In genomic region chr2:85001595-85001994, GRCh38 we compare ENCODE assay signal across 14 cellular contexts. TPM values are rescaled to one million over a fixed set of nuclear protein-coding genes. Genes with fewer than 3 reads are reported as not detected.
DNase-seq lines count a peak whose midpoint lies in the region; ATAC-seq and TF ChIP-seq lines count a peak whose summit lies in the region.
"Had no signal": no experiment of that assay in that cellular context is flagged by ENCODE, and none has a peak within 500 bp of the region (broad histone marks: within the 10 kb centered on the region; RNA-seq: fewer than 3 reads in every experiment).

No MANE protein-coding gene starts in this region.

- H3K9me3 Mint-ChIP-seq in activated T-cell treated with anti-CD3 and anti-CD28 coated beads, Interleukin-2, amount 50 U/mL, for 72 hours = no peaks in the 10 kb centered on the region
- H3K9me3 Mint-ChIP-seq in CD8-positive, alpha-beta memory T cell = no peaks in the 10 kb centered on the region
- peaks cover 2% of the 10 kb centered on the region for H3K9me3 Mint-ChIP-seq in activated T-helper 2 cell treated with anti-CD3 and anti-CD28 coated beads, Interferon-gamma antibody, Interleukin-2, Interleukin-4, amounts not matched to agents 10 μg/mL and 5 μg/mL and 100 μg/mL, durations not matched to agents 14 hours and 24 hours and 36 hours
- H3K9me3 Mint-ChIP-seq in mesothelial cell of epicardium (no peaks in the 10 kb centered on the region), CD14-positive monocyte (no peaks in the 10 kb centered on the region)

- CTCF ChIA-PET in CD8-positive, alpha-beta memory T cell (lab: Charles Lee) = interaction anchor here (1.2 to 1.3 kb wide), 2 partner anchors 37 to 75 kb away, joined by 3 read pairs; no protein-coding TSS in a partner anchor

- H3K27ac Mint-ChIP-seq in activated T-cell treated with anti-CD3 and anti-CD28 coated beads, Interleukin-2, amount 50 U/mL, for 72 hours = peak overlapping the region; percentile 83
- H3K27ac Mint-ChIP-seq in CD8-positive, alpha-beta memory T cell = peak overlapping the region; percentile 7 to 72 (median 50)
- peak overlapping the region; percentile 58 for H3K27ac Mint-ChIP-seq in activated T-helper 2 cell treated with anti-CD3 and anti-CD28 coated beads, Interferon-gamma antibody, Interleukin-2, Interleukin-4, amounts not matched to agents 10 μg/mL and 5 μg/mL and 100 μg/mL, durations not matched to agents 14 hours and 24 hours and 36 hours
- H3K27ac Mint-ChIP-seq in mesothelial cell of epicardium = peak overlapping the region; percentile 9
- no peak overlapping the region for H3K27ac Mint-ChIP-seq in CD14-positive monocyte

- peaks cover 82% of the 10 kb centered on the region for H3K4me1 Mint-ChIP-seq in activated T-cell treated with anti-CD3 and anti-CD28 coated beads, Interleukin-2, amount 50 U/mL, for 72 hours (ENCODE audit: low read depth)
- peaks cover 48 to 74% (median 73%) of the 10 kb centered on the region in 3 donors for H3K4me1 Mint-ChIP-seq in CD8-positive, alpha-beta memory T cell
- peaks cover 39% of the 10 kb centered on the region for H3K4me1 Mint-ChIP-seq in activated T-helper 2 cell treated with anti-CD3 and anti-CD28 coated beads, Interferon-gamma antibody, Interleukin-2, Interleukin-4, amounts not matched to agents 10 μg/mL and 5 μg/mL and 100 μg/mL, durations not matched to agents 14 hours and 24 hours and 36 hours (ENCODE audit: low read depth)
- peaks cover 2% of the 10 kb centered on the region for H3K4me1 Mint-ChIP-seq in mesothelial cell of epicardium
- peaks cover 15% of the 10 kb centered on the region for H3K4me1 Mint-ChIP-seq in CD14-positive monocyte

- intact Hi-C loops in activated T-helper 2 cell treated with anti-CD3 and anti-CD28 coated beads, Interferon-gamma antibody, Interleukin-2, Interleukin-4, amounts not matched to agents 10 μg/mL and 5 μg/mL and 100 μg/mL, durations not matched to agents 14 hours and 24 hours and 36 hours (cut with micrococcal nuclease) = no loop called here
- intact Hi-C loops in CD14-positive monocyte (cut with micrococcal nuclease) = no loop called here

- peak overlapping the region; percentile 29 to 63 for H3K4me3 Mint-ChIP-seq in activated T-cell treated with anti-CD3 and anti-CD28 coated beads, Interleukin-2, amount 50 U/mL, for 72 hours
- no peak overlapping the region for H3K4me3 Mint-ChIP-seq in CD8-positive, alpha-beta memory T cell
- H3K4me3 Mint-ChIP-seq in activated T-helper 2 cell treated with anti-CD3 and anti-CD28 coated beads, Interferon-gamma antibody, Interleukin-2, Interleukin-4, amounts not matched to agents 10 μg/mL and 5 μg/mL and 100 μg/mL, durations not matched to agents 14 hours and 24 hours and 36 hours (ENCODE audit: low read depth) = no peak overlapping the region
- H3K4me3 Mint-ChIP-seq in mesothelial cell of epicardium (no peak overlapping the region), CD14-positive monocyte (no peak overlapping the region)

- peaks cover 23% of the 10 kb centered on the region for H3K4me1 ChIP-seq in CD8-positive, alpha-beta memory T cell (ENCODE audit: insufficient read depth, low read length)

- ATAC-seq in activated T-cell treated with anti-CD3 and anti-CD28 coated beads, Interleukin-2, amount 50 U/mL, for 72 hours (replicated peaks in 1 of 2) = no peak
- ATAC-seq in HG03521 (IDR thresholded peaks at IDR 0.05; ENCODE audit: unreplicated experiment) = no peak
- ATAC-seq: gastroesophageal sphincter, HCT116 had no signal

- no peaks in the 10 kb centered on the region for H3K36me3 ChIP-seq in CD8-positive, alpha-beta memory T cell (ENCODE audit: insufficient read depth, low read length)
- H3K36me3 ChIP-seq: gastroesophageal sphincter had no signal

- no peak for TF ChIP-seq CTCF in mesothelial cell of epicardium (IDR thresholded peaks at IDR 0.05; ENCODE audit: unreplicated experiment)
- TF ChIP-seq CTCF in CD14-positive monocyte (IDR thresholded peaks at IDR 0.05) = no peak

- no peak overlapping the region for H3K4me3 ChIP-seq in CD8-positive, alpha-beta memory T cell (ENCODE audit: low read length)
- H3K4me3 ChIP-seq: gastroesophageal sphincter had no signal

- no peak for DNase-seq in activated T-cell treated with anti-CD3 and anti-CD28 coated beads, Interleukin-2, amount 50 U/mL, for 72 hours
- DNase-seq in activated T-cell treated with anti-CD3 and anti-CD28 coated beads, Interleukin-2, amount 50 U/mL, for 1 hour = no peak
- DNase-seq in CD8-positive, alpha-beta memory T cell = no peak
- no peak for DNase-seq in activated T-helper 2 cell treated with anti-CD3 and anti-CD28 coated beads, Interferon-gamma antibody, Interleukin-2, Interleukin-4, amounts not matched to agents 10 μg/mL and 5 μg/mL and 100 μg/mL, durations not matched to agents 14 hours and 24 hours and 36 hours (ENCODE audit: low spot score)
- DNase-seq in mesothelial cell of epicardium (ENCODE audit: low spot score in 2 of 2, unreplicated experiment in 2 of 2) (no peak), CD14-positive monocyte (ENCODE audit: low spot score) (no peak), amygdala (lab: John Stamatoyannopoulos, UW) (no peak)
- DNase-seq: NCI-H1436; NCI-H2227 treated with DMSO at 0.1 percent for 48 hours; NK-92 treated with Interleukin-12 subunit alpha and Interleukin-12 subunit beta, amount 100 ng/mL, for 24 hours; stimulated activated CD4-positive, alpha-beta T cell treated with anti-CD3 and anti-CD28 coated beads, Interleukin-2, amount 100 ng/mL, for 48 hours had no signal

- peaks cover 1 to 7% of the 10 kb centered on the region in 2 donors for H3K36me3 Mint-ChIP-seq in activated T-cell treated with anti-CD3 and anti-CD28 coated beads, Interleukin-2, amount 50 U/mL, for 72 hours (ENCODE audit: insufficient read depth in 2 of 2)
- H3K36me3 Mint-ChIP-seq in CD8-positive, alpha-beta memory T cell = peaks cover 0 to 18% (median 1%) of the 10 kb centered on the region in 3 donors
- peaks cover 23% of the 10 kb centered on the region for H3K36me3 Mint-ChIP-seq in activated T-helper 2 cell treated with anti-CD3 and anti-CD28 coated beads, Interferon-gamma antibody, Interleukin-2, Interleukin-4, amounts not matched to agents 10 μg/mL and 5 μg/mL and 100 μg/mL, durations not matched to agents 14 hours and 24 hours and 36 hours (ENCODE audit: low read depth)
- peaks cover 10% of the 10 kb centered on the region for H3K36me3 Mint-ChIP-seq in mesothelial cell of epicardium
- peaks cover 0 to 2% of the 10 kb centered on the region in 2 donors for H3K36me3 Mint-ChIP-seq in CD14-positive monocyte

- no peaks in the 10 kb centered on the region for H3K27me3 Mint-ChIP-seq in activated T-cell treated with anti-CD3 and anti-CD28 coated beads, Interleukin-2, amount 50 U/mL, for 72 hours (ENCODE audit: low read depth)
- H3K27me3 Mint-ChIP-seq in CD8-positive, alpha-beta memory T cell = no peaks in the 10 kb centered on the region
- H3K27me3 Mint-ChIP-seq in activated T-helper 2 cell treated with anti-CD3 and anti-CD28 coated beads, Interferon-gamma antibody, Interleukin-2, Interleukin-4, amounts not matched to agents 10 μg/mL and 5 μg/mL and 100 μg/mL, durations not matched to agents 14 hours and 24 hours and 36 hours (ENCODE audit: low read depth) = no peaks in the 10 kb centered on the region
- no peaks in the 10 kb centered on the region for H3K27me3 Mint-ChIP-seq in mesothelial cell of epicardium (ENCODE audit: low read depth)
- H3K27me3 Mint-ChIP-seq in CD14-positive monocyte (ENCODE audit: low read depth in 3 of 3) = no peaks in the 10 kb centered on the region

- no peak overlapping the region for H3K27ac ChIP-seq in CD8-positive, alpha-beta memory T cell (ENCODE audit: low read depth, low read length)
- H3K27ac ChIP-seq: gastroesophageal sphincter had no signal

- no peaks in the 10 kb centered on the region for H3K27me3 ChIP-seq in CD8-positive, alpha-beta memory T cell (ENCODE audit: insufficient read depth, low read length, poor library complexity, severe bottlenecking)
- H3K27me3 ChIP-seq: gastroesophageal sphincter had no signal

- POLR2A ChIA-PET in CD8-positive, alpha-beta memory T cell (lab: Charles Lee) = no interaction called here

- H3K9me3 ChIP-seq in CD8-positive, alpha-beta memory T cell (ENCODE audit: low read length) = no peaks in the 10 kb centered on the region
- H3K9me3 ChIP-seq: gastroesophageal sphincter had no signal

RNA-seq across cellular contexts. Expression of gene KCMF1, which starts 30.6 kb away (rescaled TPM):
- total RNA-seq in activated T-cell treated with anti-CD3 and anti-CD28 coated beads, Interleukin-2, amount 50 U/mL, for 72 hours = 100 to 1,000 TPM; 115 to 139 TPM
- 100 to 1,000 TPM in 1 of 2 experiments, 10 to 100 TPM in 1; 98.1 to 105 TPM for total RNA-seq in CD8-positive, alpha-beta memory T cell
- polyA plus RNA-seq in CD8-positive, alpha-beta memory T cell = 30.7 TPM
- total RNA-seq in activated T-helper 2 cell treated with anti-CD3 and anti-CD28 coated beads, Interferon-gamma antibody, Interleukin-2, Interleukin-4, amounts not matched to agents 10 μg/mL and 5 μg/mL and 100 μg/mL, durations not matched to agents 14 hours and 24 hours and 36 hours = 82.6 and 86.3 TPM in 2 replicates
- 62.2 to 63.9 TPM (median 63.5 TPM) in 3 replicates for total RNA-seq in mesothelial cell of epicardium
- polyA plus RNA-seq in CD14-positive monocyte = 10 to 100 TPM; 22.5 to 28.5 TPM

Comparison
In these comparisons a context has a peak if more than half of its experiments do, and no peak if none do; other contexts are left out.
1. H3K27ac Mint-ChIP-seq: peak in activated T-cell treated with anti-CD3 and anti-CD28 coated beads, Interleukin-2, amount 50 U/mL, for 72 hours (single experiment), CD8-positive, alpha-beta memory T cell (8 of 8), activated T-helper 2 cell treated with anti-CD3 and anti-CD28 coated beads, Interferon-gamma antibody, Interleukin-2, Interleukin-4, amounts not matched to agents 10 μg/mL and 5 μg/mL and 100 μg/mL, durations not matched to agents 14 hours and 24 hours and 36 hours (single experiment) and mesothelial cell of epicardium (single experiment); none in CD14-positive monocyte (0 of 7).
2. H3K4me3 Mint-ChIP-seq: peak in activated T-cell treated with anti-CD3 and anti-CD28 coated beads, Interleukin-2, amount 50 U/mL, for 72 hours (2 of 2); none in CD8-positive, alpha-beta memory T cell (0 of 7), activated T-helper 2 cell treated with anti-CD3 and anti-CD28 coated beads, Interferon-gamma antibody, Interleukin-2, Interleukin-4, amounts not matched to agents 10 μg/mL and 5 μg/mL and 100 μg/mL, durations not matched to agents 14 hours and 24 hours and 36 hours (single experiment), mesothelial cell of epicardium (single experiment) and CD14-positive monocyte (0 of 2).